ENCODE assay signal across 12 cellular contexts in genomic region chr5:112863549-112863948, GRCh38. TPM values are rescaled to one million over a fixed set of nuclear protein-coding genes. Genes with fewer than 3 reads are reported as not detected.
DNase-seq lines count a peak whose midpoint lies in the region; ATAC-seq and TF ChIP-seq lines count a peak whose summit lies in the region.
"Had no signal": no experiment of that assay in that cellular context is flagged by ENCODE, and none has a peak within 500 bp of the region (broad histone marks: within the 10 kb centered on the region; RNA-seq: fewer than 3 reads in every experiment).

No MANE protein-coding gene starts in this region.

- no peak overlapping the region for H3K27ac ChIP-seq in PC-3 (ENCODE audit: low read length)
- peak overlapping the region in 1 of 59 donors; percentile 14 for H3K27ac ChIP-seq in dorsolateral prefrontal cortex
- no peak overlapping the region for H3K27ac ChIP-seq in osteoblast (ENCODE audit: low read depth, low read length)
- H3K27ac ChIP-seq: lower lobe of right lung, skin epidermis had no signal

- ATAC-seq in PC-3 (no peak), mucosa of descending colon (no peak), GM21737 (IDR thresholded peaks at IDR 0.05; ENCODE audit: unreplicated experiment) (no peak), GM18870 (IDR thresholded peaks at IDR 0.05; ENCODE audit: unreplicated experiment) (no peak)
- ATAC-seq: lower lobe of right lung had no signal

- H3K4me1 Mint-ChIP-seq in activated CD4-positive, alpha-beta T cell treated with anti-CD3 and anti-CD28 coated beads, Interleukin-2, amount 10 ng/mL, durations not matched to agents 7 days and 5 days, result peaks cover 56% of the 10 kb centered on the region

- peaks cover 10% of the 10 kb centered on the region; the same call in 1 of the 2 replicates for H4K20me1 ChIP-seq in PC-3 (ENCODE audit: low read length)
- H4K20me1 ChIP-seq in osteoblast (ENCODE audit: insufficient read depth, low read length), result peaks cover 13% of the 10 kb centered on the region

- H3K27me3 ChIP-seq in PC-3 (ENCODE audit: low read length) (no peaks in the 10 kb centered on the region), dorsolateral prefrontal cortex (no peaks in the 10 kb centered on the region), osteoblast (ENCODE audit: insufficient read depth, low read length) (no peaks in the 10 kb centered on the region)

- H3K79me2 ChIP-seq in PC-3 (ENCODE audit: low read length) (peaks cover 48% of the 10 kb centered on the region), osteoblast (ENCODE audit: insufficient read depth, low read length) (peaks cover 54% of the 10 kb centered on the region)

- no TSS peak for BruUV-seq in PC-3 (replicated peaks; lab: Mats Ljungman, UMichigan)

- H3K9me2 ChIP-seq in PC-3 (replicated peaks; ENCODE audit: low read length), result no peaks in the 10 kb centered on the region

- H3K4me1 ChIP-seq in PC-3 (ENCODE audit: insufficient read depth, low read length), result peaks cover 16% of the 10 kb centered on the region
- H3K4me1 ChIP-seq in osteoblast (ENCODE audit: insufficient read depth, low read length), result peaks cover 24% of the 10 kb centered on the region
- peaks cover 15% of the 10 kb centered on the region for H3K4me1 ChIP-seq in mucosa of descending colon (ENCODE audit: low read depth)

- peak overlapping the region; percentile 35 for H3K4me3 Mint-ChIP-seq in activated CD4-positive, alpha-beta T cell treated with anti-CD3 and anti-CD28 coated beads, Interleukin-2, amount 10 ng/mL, durations not matched to agents 7 days and 5 days

- TF ChIP-seq CTCF in PC-3 (conservative IDR thresholded peaks at IDR 0.05; ENCODE audit: low read depth, low read length), result no peak
- TF ChIP-seq CTCF in dorsolateral prefrontal cortex (IDR thresholded peaks at IDR 0.05 in 54 of 56, conservative IDR thresholded peaks at IDR 0.05 in 2 of 56; ENCODE audit: low read depth in 1 of 56, partially characterized antibody in 56 of 56), result no peak
- TF ChIP-seq CTCF in osteoblast (IDR thresholded peaks at IDR 0.05; ENCODE audit: extremely low read depth, low read depth, low read length), result no peak
- TF ChIP-seq CTCF in mucosa of descending colon (IDR thresholded peaks at IDR 0.05), result no peak

- peaks cover 2% of the 10 kb centered on the region for H3K9me3 Mint-ChIP-seq in activated CD4-positive, alpha-beta T cell treated with anti-CD3 and anti-CD28 coated beads, Interleukin-2, amount 10 ng/mL, durations not matched to agents 7 days and 5 days

- H3K9me3 ChIP-seq in PC-3 (ENCODE audit: low read length), result no peaks in the 10 kb centered on the region
- no peaks in the 10 kb centered on the region for H3K9me3 ChIP-seq in osteoblast (ENCODE audit: low read depth, low read length)
- no peaks in the 10 kb centered on the region for H3K9me3 ChIP-seq in mucosa of descending colon
- H3K9me3 ChIP-seq: lower lobe of right lung had no signal

- intact Hi-C loops in PC-3 (cut with micrococcal nuclease), result loop anchor here (5.0 kb wide), 2 partner anchors 59 to 114 kb away; partner anchors contain the start of genes DCP2 and REEP5
- intact Hi-C loops in dorsolateral prefrontal cortex (cut with DNase I), result no loop called here
- intact Hi-C loops in mucosa of descending colon (cut with DNase I, micrococcal nuclease), result no loop called here

- H2AFZ ChIP-seq in PC-3 (ENCODE audit: low read length) (no peak overlapping the region), osteoblast (ENCODE audit: low read length) (no peak overlapping the region)

- no peaks in the 10 kb centered on the region for H3K27me3 Mint-ChIP-seq in activated CD4-positive, alpha-beta T cell treated with anti-CD3 and anti-CD28 coated beads, Interleukin-2, amount 10 ng/mL, durations not matched to agents 7 days and 5 days

- H3F3A ChIP-seq in PC-3 (ENCODE audit: low read length, unreplicated experiment), result no peaks in the 10 kb centered on the region

- POLR2A ChIA-PET in activated CD4-positive, alpha-beta T cell treated with anti-CD3 and anti-CD28 coated beads, Interleukin-2, amount 10 ng/mL, durations not matched to agents 7 days and 5 days (lab: Charles Lee), result no interaction called here
- POLR2A ChIA-PET in PC-3 (lab: Charles Lee; ENCODE audit: unreplicated experiment), result no interaction called here

- peak overlapping the region; percentile 98; the same call in 1 of the 2 replicates for H3K4me3 ChIP-seq in PC-3 (ENCODE audit: low read length)
- peak overlapping the region in 36 of 59 donors; percentile 1 to 100 (median 38) for H3K4me3 ChIP-seq in dorsolateral prefrontal cortex
- H3K4me3 ChIP-seq in osteoblast (ENCODE audit: insufficient read depth, low read length), result no peak overlapping the region
- no peak overlapping the region for H3K4me3 ChIP-seq in mucosa of descending colon
- H3K4me3 ChIP-seq: lower lobe of right lung, skin epidermis had no signal

- peak overlapping the region; percentile 60 for H3K27ac Mint-ChIP-seq in activated CD4-positive, alpha-beta T cell treated with anti-CD3 and anti-CD28 coated beads, Interleukin-2, amount 10 ng/mL, durations not matched to agents 7 days and 5 days

- peaks cover 39% of the 10 kb centered on the region for H3K36me3 Mint-ChIP-seq in activated CD4-positive, alpha-beta T cell treated with anti-CD3 and anti-CD28 coated beads, Interleukin-2, amount 10 ng/mL, durations not matched to agents 7 days and 5 days (ENCODE audit: low read depth)

- no peak for DNase-seq in activated CD4-positive, alpha-beta T cell treated with anti-CD3 and anti-CD28 coated beads, Interleukin-2, amount 10 ng/mL, durations not matched to agents 7 days and 5 days
- no peak for DNase-seq in activated CD4-positive, alpha-beta T cell treated with anti-CD3 and anti-CD28 coated beads for 1 hour
- DNase-seq in PC-3 (no peak), dorsolateral prefrontal cortex (peak in 1 of 10 donors; percentile 8), osteoblast (ENCODE audit: insufficient read length, low spot score, missing footprints) (no peak), mucosa of descending colon (no peak)
- DNase-seq: GDM1, KG1, lower lobe of right lung had no signal

- H3K36me3 ChIP-seq in PC-3 (ENCODE audit: low read depth, low read length) (peaks cover 44% of the 10 kb centered on the region), osteoblast (ENCODE audit: insufficient read depth, low read length) (peaks cover 53% of the 10 kb centered on the region), mucosa of descending colon (ENCODE audit: low read depth) (peaks cover 4% of the 10 kb centered on the region)

- CTCF ChIA-PET in activated CD4-positive, alpha-beta T cell treated with anti-CD3 and anti-CD28 coated beads, Interleukin-2, amount 10 ng/mL, durations not matched to agents 7 days and 5 days (lab: Charles Lee), result no interaction called here
- CTCF ChIA-PET in PC-3 (lab: Charles Lee), result no interaction called here

- no peak overlapping the region for H3K9ac ChIP-seq in PC-3 (ENCODE audit: low read length)

- H3K4me2 ChIP-seq in PC-3 (ENCODE audit: low read length) (peak overlapping the region; percentile 84), osteoblast (ENCODE audit: insufficient read depth, low read length) (peak overlapping the region; percentile 98)

RNA-seq across cellular contexts. Expression of gene SRP19, which starts 2.5 kb away (rescaled TPM):
- 10 to 100 TPM; 51.9 to 64.3 TPM for total RNA-seq in activated CD4-positive, alpha-beta T cell treated with anti-CD3 and anti-CD28 coated beads, Interleukin-2, amount 10 ng/mL, durations not matched to agents 7 days and 5 days
- total RNA-seq in PC-3 (2014; rRNA removed) (39.9 and 42.9 TPM in 2 replicates), dorsolateral prefrontal cortex (10 to 100 TPM; 17.9 to 55.3 (median 37.1) TPM), osteoblast (55.7 and 59.0 TPM in 2 replicates), mucosa of descending colon (10 to 100 TPM; 22.0 to 32.0 (median 26.9) TPM)

RNA-seq across cellular contexts. Expression of gene REEP5, which starts 58.5 kb away (rescaled TPM):
- 10 to 100 TPM; 75.1 to 80.3 TPM for total RNA-seq in activated CD4-positive, alpha-beta T cell treated with anti-CD3 and anti-CD28 coated beads, Interleukin-2, amount 10 ng/mL, durations not matched to agents 7 days and 5 days
- total RNA-seq in PC-3 (2014; rRNA removed) (61.9 and 85.2 TPM in 2 replicates), dorsolateral prefrontal cortex (100 to 1,000 TPM in 119 of 120 experiments, 10 to 100 TPM in 1; 87.5 to 287 (median 217) TPM), osteoblast (37.3 and 38.0 TPM in 2 replicates), mucosa of descending colon (10 to 100 TPM; 58.6 to 83.8 (median 75.7) TPM)

Comparison
In these comparisons a context has a peak if more than half of its experiments do, and no peak if none do; other contexts are left out.
1. H3K4me3 ChIP-seq: peak in PC-3 (single experiment) and dorsolateral prefrontal cortex (36 of 59); none in osteoblast (single experiment) and mucosa of descending colon (single experiment).